10 cellular contexts compared by ENCODE assay signal in the genomic region with DNA sequence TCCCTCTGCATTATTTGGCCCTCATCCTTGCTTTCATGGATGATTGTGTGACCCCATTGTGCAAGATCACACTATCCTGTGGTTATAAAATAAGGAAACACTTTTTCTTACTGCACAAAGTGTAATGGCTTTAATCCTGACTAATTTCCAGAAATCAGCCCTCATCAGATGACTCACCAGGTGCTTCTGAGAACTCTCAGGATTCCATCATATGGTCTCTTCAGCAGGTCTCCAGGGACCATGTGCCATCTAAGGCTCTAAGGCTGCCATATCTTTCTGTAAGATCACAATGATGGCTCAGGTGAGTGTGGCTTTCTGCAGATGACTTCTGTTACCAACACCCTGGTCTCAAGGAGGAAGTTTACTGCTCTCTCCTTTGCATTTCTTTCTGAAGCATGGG. TPM values are rescaled to one million over a fixed set of nuclear protein-coding genes. Genes with fewer than 3 reads are reported as not detected.
A peak's percentile ranks its signal among the peaks of the same experiment; 100 is the strongest.
DNase-seq lines count a peak whose midpoint lies in the region; ATAC-seq and TF ChIP-seq lines count a peak whose summit lies in the region.
"Had no signal": no experiment of that assay in that cellular context is flagged by ENCODE, and none has a peak within 500 bp of the region (broad histone marks: within the 10 kb centered on the region; RNA-seq: fewer than 3 reads in every experiment).

No MANE protein-coding gene starts in this region.

- in situ Hi-C loops in GM13977 (cut with MboI; ENCODE audit: low pct_unique_long_range_greater_than_20kb, low sequenced_read_pairs, unreplicated experiment) = no loop called here

- peak; percentile 47 for ATAC-seq in GM19468 (IDR thresholded peaks at IDR 0.05; ENCODE audit: extremely low read depth, unreplicated experiment)
- ATAC-seq in HG03097 (IDR thresholded peaks at IDR 0.05; ENCODE audit: low FRiP score, unreplicated experiment) = peak; percentile 94

- H3K27me3 ChIP-seq in Peyer's patch = no peaks in the 10 kb centered on the region

- no peak for TF ChIP-seq POLR2A in Peyer's patch (IDR thresholded peaks at IDR 0.05)

- no peaks in the 10 kb centered on the region for H3K36me3 ChIP-seq in Peyer's patch

- H3K36me3 Mint-ChIP-seq in activated naive CD8-positive, alpha-beta T cell treated with anti-CD3 and anti-CD28 coated beads for 36 hours = no peaks in the 10 kb centered on the region
- H3K36me3 Mint-ChIP-seq in mesothelial cell of epicardium (no peaks in the 10 kb centered on the region), immature natural killer cell (no peaks in the 10 kb centered on the region)

- H3K9me3 ChIP-seq in Peyer's patch = no peaks in the 10 kb centered on the region

- no peaks in the 10 kb centered on the region for H3K9me3 Mint-ChIP-seq in activated naive CD8-positive, alpha-beta T cell treated with anti-CD3 and anti-CD28 coated beads for 36 hours
- H3K9me3 Mint-ChIP-seq in mesothelial cell of epicardium = no peaks in the 10 kb centered on the region
- no peaks in the 10 kb centered on the region for H3K9me3 Mint-ChIP-seq in immature natural killer cell

- H3K4me1 ChIP-seq in Peyer's patch = no peaks in the 10 kb centered on the region

- no peak overlapping the region for H3K27ac ChIP-seq in Peyer's patch

- H3K4me1 Mint-ChIP-seq in activated naive CD8-positive, alpha-beta T cell treated with anti-CD3 and anti-CD28 coated beads for 36 hours = peaks cover 8% of the 10 kb centered on the region
- H3K4me1 Mint-ChIP-seq in mesothelial cell of epicardium (peaks cover 5% of the 10 kb centered on the region), immature natural killer cell (no peaks in the 10 kb centered on the region)

- H3K27me3 Mint-ChIP-seq in activated naive CD8-positive, alpha-beta T cell treated with anti-CD3 and anti-CD28 coated beads for 36 hours = peaks cover 14% of the 10 kb centered on the region
- H3K27me3 Mint-ChIP-seq in mesothelial cell of epicardium (ENCODE audit: low read depth) = no peaks in the 10 kb centered on the region
- peaks cover 0 to 1% (median 0%) of the 10 kb centered on the region in 3 donors for H3K27me3 Mint-ChIP-seq in immature natural killer cell (ENCODE audit: low read depth in 3 of 3)

- TF ChIP-seq CTCF in GM13977 (IDR thresholded peaks at IDR 0.05; ENCODE audit: extremely low read depth, insufficient read depth, missing control alignments) = no peak
- TF ChIP-seq CTCF in mesothelial cell of epicardium (IDR thresholded peaks at IDR 0.05; ENCODE audit: unreplicated experiment) = no peak
- TF ChIP-seq CTCF in Peyer's patch (IDR thresholded peaks at IDR 0.05) = no peak

- H3K4me3 ChIP-seq in Peyer's patch = no peak overlapping the region

- DNase-seq in GM13977 (ENCODE audit: low spot score) = peak; percentile 36
- DNase-seq in activated naive CD8-positive, alpha-beta T cell treated with anti-CD3 and anti-CD28 coated beads for 36 hours = peak; percentile 8
- no peak for DNase-seq in mesothelial cell of epicardium (ENCODE audit: low spot score in 2 of 2, unreplicated experiment in 2 of 2)
- DNase-seq in Peyer's patch = no peak
- DNase-seq in immature natural killer cell = no peak
- DNase-seq in NCI-H187 treated with DMSO at 0.1 percent for 48 hours (lab: John Stamatoyannopoulos, UW) = no peak
- DNase-seq: midbrain; stimulated activated CD4-positive, alpha-beta T cell treated with anti-CD3 and anti-CD28 coated beads, Interleukin-2, amount 100 ng/mL, for 48 hours had no signal

- H3K27ac Mint-ChIP-seq in activated naive CD8-positive, alpha-beta T cell treated with anti-CD3 and anti-CD28 coated beads for 36 hours = no peak overlapping the region
- H3K27ac Mint-ChIP-seq in mesothelial cell of epicardium = no peak overlapping the region
- no peak overlapping the region for H3K27ac Mint-ChIP-seq in immature natural killer cell

- H3K4me3 Mint-ChIP-seq in activated naive CD8-positive, alpha-beta T cell treated with anti-CD3 and anti-CD28 coated beads for 36 hours = no peak overlapping the region
- H3K4me3 Mint-ChIP-seq in mesothelial cell of epicardium (no peak overlapping the region), immature natural killer cell (no peak overlapping the region)

RNA-seq across cellular contexts. Expression of a gene that starts 27.3 kb away (rescaled TPM):
- total RNA-seq in activated naive CD8-positive, alpha-beta T cell treated with anti-CD3 and anti-CD28 coated beads for 36 hours = 1 to 10 TPM; 9.0 to 9.1 TPM
- 38.8 to 44.3 TPM (median 40.7 TPM) in 3 replicates for total RNA-seq in mesothelial cell of epicardium
- total RNA-seq in Peyer's patch = 100 to 1,000 TPM in 1 of 4 donors, 10 to 100 TPM in 2, 1 to 10 TPM in 1; 8.4 to 104 (median 12.5) TPM
- polyA plus RNA-seq in immature natural killer cell = 10 to 100 TPM in 2 of 3 donors, 1 to 10 TPM in 1; 6.1 to 23.9 (median 17.9) TPM

Comparison
In these comparisons a context has a peak if more than half of its experiments do, and no peak if none do; other contexts are left out.
1. DNase-seq: peak in GM13977 (single experiment) and activated naive CD8-positive, alpha-beta T cell treated with anti-CD3 and anti-CD28 coated beads for 36 hours (single experiment); none in mesothelial cell of epicardium (0 of 2), Peyer's patch (0 of 3), immature natural killer cell (0 of 3) and NCI-H187 treated with DMSO at 0.1 percent for 48 hours (single experiment).